In the genomic region with DNA sequence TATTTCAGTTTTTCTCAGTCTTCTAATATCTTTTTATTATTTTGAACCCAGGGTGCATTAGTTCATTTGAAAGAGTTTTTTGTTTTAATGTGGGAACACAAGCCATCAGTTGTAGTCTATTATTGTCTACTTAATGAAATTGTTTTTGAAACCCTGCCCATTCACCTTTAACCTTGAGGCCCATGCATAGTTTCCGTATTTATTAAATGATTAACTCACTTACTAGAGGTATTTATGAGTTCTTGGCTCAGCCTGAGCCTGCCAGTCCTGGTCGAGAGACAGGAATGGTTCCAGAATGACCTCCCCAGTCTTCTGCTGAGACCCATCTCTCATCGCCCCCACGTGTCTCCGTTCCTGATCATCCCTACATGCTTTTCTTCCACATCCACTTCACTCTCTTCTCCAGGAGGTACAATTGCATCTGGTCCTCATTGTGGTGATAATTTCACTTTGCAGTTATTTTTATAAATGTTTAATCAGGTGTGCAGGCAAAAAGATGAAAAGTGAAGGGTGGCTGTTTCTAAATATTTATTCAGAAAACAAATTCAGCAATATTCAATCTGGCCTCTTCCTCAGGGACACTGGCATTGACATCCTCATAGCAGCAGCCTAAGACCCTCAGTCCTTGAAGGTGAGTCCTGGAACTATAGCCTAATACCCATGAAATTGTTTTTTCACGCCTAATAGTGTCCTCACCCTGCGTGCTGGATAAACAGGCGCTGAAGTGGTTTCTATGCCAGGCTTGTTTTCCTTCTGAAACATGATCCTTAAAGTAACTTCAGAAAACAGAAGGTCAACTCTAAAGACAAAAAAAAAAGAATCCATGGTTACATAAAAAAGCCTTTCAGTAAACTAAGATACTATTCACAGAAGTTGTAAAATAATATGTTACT, we compare ENCODE assay signal across 20 cellular contexts.
DNase-seq lines count a peak whose midpoint lies in the region; ATAC-seq and FAIRE-seq lines count a peak whose summit lies in the region.
"Had no signal": no experiment of that assay in that cellular context is flagged by ENCODE, and none has a peak within 500 bp of the region (broad histone marks: within the 10 kb centered on the region; RNA-seq: fewer than 3 reads in every experiment).

No MANE protein-coding gene starts in this region.

- no peaks in the 10 kb centered on the region for H3K36me3 Mint-ChIP-seq in activated CD4-positive, alpha-beta T cell treated with anti-CD3 and anti-CD28 coated beads for 36 hours (ENCODE audit: low read depth)
- H3K36me3 Mint-ChIP-seq: CD14-positive monocyte had no signal

- H3K27ac Mint-ChIP-seq in activated CD4-positive, alpha-beta T cell treated with anti-CD3 and anti-CD28 coated beads for 36 hours = no peak overlapping the region
- H3K27ac Mint-ChIP-seq: CD14-positive monocyte, H9 had no signal

- 30 to 61% (median 41%) methylated on average over 8 of the region's 8 CpGs for WGBS in small intestine, 3 donors

- no peaks in the 10 kb centered on the region for H3K27me3 ChIP-seq in small intestine (ENCODE audit: control insufficient read depth in 2 of 2, insufficient read depth in 2 of 2, low read length in 2 of 2)
- H3K27me3 ChIP-seq: MG63 had no signal

- no peak overlapping the region for H3K4me3 Mint-ChIP-seq in activated CD4-positive, alpha-beta T cell treated with anti-CD3 and anti-CD28 coated beads for 36 hours
- H3K4me3 Mint-ChIP-seq: CD14-positive monocyte, H9 had no signal

- DNase-seq in NCI-H2171 treated with DMSO at 0.1 percent for 48 hours (lab: John Stamatoyannopoulos, UW) = peak; percentile 24
- no peak for DNase-seq in NCI-H2171 (lab: John Stamatoyannopoulos, UW)
- peak; percentile 33 for DNase-seq in brain pericyte (ENCODE audit: low read depth, low spot score)
- peak; percentile 29 to 76 for DNase-seq in lung microvascular endothelial cell (ENCODE audit: low read depth in 2 of 2)
- peak; percentile 81 for DNase-seq in small intestine
- no peak for DNase-seq in activated CD4-positive, alpha-beta T cell treated with anti-CD3 and anti-CD28 coated beads for 36 hours
- no peak for DNase-seq in left cardiac atrium
- no peak for DNase-seq in activated T-cell treated with anti-CD3 and anti-CD28 coated beads, Interleukin-2, amount 50 U/mL, for 48 hours
- DNase-seq: COR-L47, DMS79 treated with DMSO at 0.1 percent for 48 hours, H9, MG63, NCI-H1930, NCI-H69 had no signal

- no peaks in the 10 kb centered on the region for H3K4me1 Mint-ChIP-seq in activated CD4-positive, alpha-beta T cell treated with anti-CD3 and anti-CD28 coated beads for 36 hours
- H3K4me1 Mint-ChIP-seq: CD14-positive monocyte had no signal

- H3K4me1 ChIP-seq in small intestine (ENCODE audit: control insufficient read depth in 2 of 2, insufficient read depth in 1 of 2, low read depth in 1 of 2, low read length in 1 of 2) = peaks cover 2% of the 10 kb centered on the region in 2 donors

- H3K9me3 Mint-ChIP-seq in activated CD4-positive, alpha-beta T cell treated with anti-CD3 and anti-CD28 coated beads for 36 hours (ENCODE audit: low read depth) = no peaks in the 10 kb centered on the region
- H3K9me3 Mint-ChIP-seq: H9 had no signal

- no peak for ATAC-seq in activated CD4-positive, alpha-beta T cell treated with anti-CD3 and anti-CD28 coated beads for 36 hours
- ATAC-seq in left cardiac atrium = no peak
- ATAC-seq: Panc1, Right ventricle myocardium inferior had no signal

- CTCF ChIA-PET in activated CD4-positive, alpha-beta T cell treated with anti-CD3 and anti-CD28 coated beads for 36 hours (lab: Charles Lee) = no interaction called here

- H3K27ac ChIP-seq in small intestine (ENCODE audit: low read depth in 1 of 2, low read length in 1 of 2) = no peak overlapping the region

- intact Hi-C loops in activated CD4-positive, alpha-beta T cell treated with anti-CD3 and anti-CD28 coated beads for 36 hours (cut with DNase I, micrococcal nuclease) = no loop called here
- intact Hi-C loops in left cardiac atrium (cut with DNase I) = no loop called here

- no peaks in the 10 kb centered on the region for H3K36me3 ChIP-seq in small intestine (ENCODE audit: control insufficient read depth in 2 of 2, insufficient read depth in 2 of 2, low read length in 2 of 2)
- H3K36me3 ChIP-seq: MG63 had no signal

- no peak overlapping the region for H3K4me3 ChIP-seq in small intestine (ENCODE audit: low read depth in 1 of 2, low read length in 2 of 2)
- H3K4me3 ChIP-seq: MG63 had no signal

- POLR2A ChIA-PET in activated CD4-positive, alpha-beta T cell treated with anti-CD3 and anti-CD28 coated beads for 36 hours (lab: Charles Lee) = no interaction called here

- no peak for FAIRE-seq in small intestine (lab: Jason Lieb, UNC)
- FAIRE-seq: A204.1, G401.6, GM12891 had no signal

- no peaks in the 10 kb centered on the region for H3K9me3 ChIP-seq in small intestine (ENCODE audit: control insufficient read depth, low read depth)
- H3K9me3 ChIP-seq: MG63 had no signal

- H3K27me3 Mint-ChIP-seq in activated CD4-positive, alpha-beta T cell treated with anti-CD3 and anti-CD28 coated beads for 36 hours = no peaks in the 10 kb centered on the region

Comparison
In these comparisons a context has a peak if more than half of its experiments do, and no peak if none do; other contexts are left out.
1. DNase-seq: peak in NCI-H2171 treated with DMSO at 0.1 percent for 48 hours (single experiment), brain pericyte (single experiment), lung microvascular endothelial cell (2 of 2) and small intestine (single experiment); none in NCI-H2171 (single experiment), activated CD4-positive, alpha-beta T cell treated with anti-CD3 and anti-CD28 coated beads for 36 hours (single experiment), left cardiac atrium (single experiment) and activated T-cell treated with anti-CD3 and anti-CD28 coated beads, Interleukin-2, amount 50 U/mL, for 48 hours (0 of 2).